In genomic region chrX:112738347-112739033, GRCh38 we compare ENCODE assay signal across 16 cellular contexts. TPM values are rescaled to one million over a fixed set of nuclear protein-coding genes. Genes with fewer than 3 reads are reported as not detected.
DNase-seq lines count a peak whose midpoint lies in the region; ATAC-seq and TF ChIP-seq lines count a peak whose summit lies in the region.
"Had no signal": no experiment of that assay in that cellular context is flagged by ENCODE, and none has a peak within 500 bp of the region (broad histone marks: within the 10 kb centered on the region; RNA-seq: fewer than 3 reads in every experiment).

No MANE protein-coding gene starts in this region.

- H3K4ac ChIP-seq in IMR-90 (ENCODE audit: low read depth, low read length), result no peak overlapping the region

- DNase-seq in stimulated activated CD4-positive, alpha-beta T cell treated with anti-CD3 and anti-CD28 coated beads, Interleukin-15, amount 100 ng/mL, for 24 hours, result peak; percentile 28
- no peak for DNase-seq in stimulated activated CD4-positive, alpha-beta T cell treated with anti-CD3 and anti-CD28 coated beads, Interleukin-4, amount 100 ng/mL, for 4 hours
- DNase-seq in IMR-90 (peak; percentile 41), RWPE1 (ENCODE audit: low spot score) (no peak)
- peak; percentile 2 to 50 for DNase-seq in stimulated activated naive CD8-positive, alpha-beta T cell treated with anti-CD3 and anti-CD28 coated beads, Interleukin-15, amount 100 ng/mL, for 72 hours
- no peak for DNase-seq in activated effector memory CD4-positive, alpha-beta T cell treated with anti-CD3 and anti-CD28 coated beads, Interleukin-2, amount 50 U/mL, for 16 hours
- DNase-seq: hypothalamus, lower lobe of right lung, NCI-H345, T-helper 9 cell had no signal

- CTCF ChIA-PET in IMR-90 (lab: Yijun Ruan, JAX) (no interaction called here), RWPE1 (lab: Yijun Ruan, JAX) (no interaction called here)

- POLR2A ChIA-PET in IMR-90 (lab: Charles Lee; ENCODE audit: unreplicated experiment) (no interaction called here), RWPE1 (lab: Yijun Ruan, JAX; ENCODE audit: low non-redundant PET) (no interaction called here)

- dilution Hi-C loops in IMR-90 (cut with HindIII; ENCODE audit: low sequenced_read_pairs, unreplicated experiment), result no loop called here

- ATAC-seq in HG02678 (IDR thresholded peaks at IDR 0.05; ENCODE audit: unreplicated experiment) (peak; percentile 83), IMR-90 (ENCODE audit: low read depth) (no peak), GM21447 (IDR thresholded peaks at IDR 0.05; ENCODE audit: unreplicated experiment) (no peak)
- peak; percentile 92 for ATAC-seq in stimulated activated naive CD8-positive, alpha-beta T cell treated with anti-CD3 and anti-CD28 coated beads, Interleukin-15, amount 100 ng/mL, for 72 hours
- ATAC-seq: HCT116, lower lobe of right lung had no signal

- no peak overlapping the region for H2AK9ac ChIP-seq in IMR-90 (replicated peaks; ENCODE audit: low read depth, low read length, poor library complexity)

- no peak overlapping the region for H3K18ac ChIP-seq in IMR-90 (ENCODE audit: low read depth, low read length)

- TF ChIP-seq CTCF in IMR-90 (conservative IDR thresholded peaks at IDR 0.05; ENCODE audit: low read depth, low read length), result no peak
- TF ChIP-seq CTCF in RWPE1 (conservative IDR thresholded peaks at IDR 0.05; ENCODE audit: low read depth), result no peak

- no TSS peak for BruUV-seq in IMR-90 (replicated peaks; lab: Mats Ljungman, UMichigan)

- H3K4me3 ChIP-seq in IMR-90 (ENCODE audit: insufficient read depth, low read depth, low read length), result no peak overlapping the region
- H3K4me3 ChIP-seq: breast epithelium, lower lobe of right lung, smooth muscle cell had no signal

- H4K8ac ChIP-seq in IMR-90 (ENCODE audit: low read depth in 2 of 2, low read length in 2 of 2), result no peak overlapping the region

- H3K27ac ChIP-seq in IMR-90 (ENCODE audit: insufficient read depth, low read length), result no peak overlapping the region
- H3K27ac ChIP-seq in RWPE1, result no peak overlapping the region
- H3K27ac ChIP-seq: breast epithelium, lower lobe of right lung had no signal

- H2BK120ac ChIP-seq in IMR-90 (ENCODE audit: low read depth, low read length), result no peak overlapping the region

- H3K56ac ChIP-seq in IMR-90 (ENCODE audit: extremely low read depth, insufficient read depth, low read length), result no peak overlapping the region

- no peaks in the 10 kb centered on the region for H3K36me3 ChIP-seq in IMR-90 (ENCODE audit: control insufficient read depth, insufficient read depth, low read length)
- H3K36me3 ChIP-seq: breast epithelium, lower lobe of right lung had no signal

- H2AK5ac ChIP-seq in IMR-90 (ENCODE audit: low read depth, low read length), result no peak overlapping the region

- H3K14ac ChIP-seq in IMR-90 (replicated peaks; ENCODE audit: low read depth, low read length), result no peak overlapping the region

- no peak overlapping the region for H3K4me3 Mint-ChIP-seq in stimulated activated naive CD8-positive, alpha-beta T cell treated with anti-CD3 and anti-CD28 coated beads, Interleukin-15, amount 100 ng/mL, for 72 hours

- H3K23ac ChIP-seq in IMR-90 (ENCODE audit: low read depth, low read length), result no peak overlapping the region

- H3K9me1 ChIP-seq in IMR-90 (ENCODE audit: insufficient read depth, low read length), result no peaks in the 10 kb centered on the region

- intact Hi-C loops in IMR-90 (cut with micrococcal nuclease), result loop anchor here (10.0 kb wide), 1 partner anchor 224 kb away; no protein-coding TSS in a partner anchor

- in situ Hi-C loops in IMR-90 (cut with MboI; ENCODE audit: low sequenced_read_pairs), result no loop called here

- H3K9me3 ChIP-seq in IMR-90 (ENCODE audit: control insufficient read depth, insufficient read depth, low read length), result no peaks in the 10 kb centered on the region
- H3K9me3 ChIP-seq: breast epithelium, lower lobe of right lung had no signal

- H4K20me1 ChIP-seq in IMR-90 (ENCODE audit: insufficient read depth, low read length), result no peaks in the 10 kb centered on the region

- no peak for TF ChIP-seq POLR2A in IMR-90 (IDR thresholded peaks at IDR 0.05; ENCODE audit: low read depth, low read length)

- H3K27me3 ChIP-seq in IMR-90 (ENCODE audit: control insufficient read depth, insufficient read depth, low read length), result peaks cover 8% of the 10 kb centered on the region

- 67% methylated on average over 2 of the region's 5 CpGs; no CpG with 5 or more reads in 1 of the 2 experiments for WGBS in IMR-90 (ENCODE audit: extremely low coverage in 2 of 2, insufficient read length in 1 of 2), 2 experiments

- H3K79me1 ChIP-seq in IMR-90 (ENCODE audit: low read depth in 1 of 2, low read length in 2 of 2), result no peaks in the 10 kb centered on the region

- no peaks in the 10 kb centered on the region for H3K4me1 ChIP-seq in IMR-90 (ENCODE audit: control insufficient read depth, insufficient read depth, low read length)
- H3K4me1 ChIP-seq: breast epithelium, lower lobe of right lung had no signal

- no peak overlapping the region for H4K5ac ChIP-seq in IMR-90 (ENCODE audit: low read depth, low read length)

- no peaks in the 10 kb centered on the region for H3K9me3 Mint-ChIP-seq in stimulated activated naive CD8-positive, alpha-beta T cell treated with anti-CD3 and anti-CD28 coated beads, Interleukin-15, amount 100 ng/mL, for 72 hours

- TF ChIP-seq RAD21 in IMR-90 (IDR thresholded peaks at IDR 0.05; ENCODE audit: low read length), result no peak

- no peak overlapping the region for H3K9ac ChIP-seq in IMR-90 (ENCODE audit: low read depth, low read length)

- peaks cover 14% of the 10 kb centered on the region for H3K27me3 Mint-ChIP-seq in stimulated activated naive CD8-positive, alpha-beta T cell treated with anti-CD3 and anti-CD28 coated beads, Interleukin-15, amount 100 ng/mL, for 72 hours

- H4K91ac ChIP-seq in IMR-90 (ENCODE audit: insufficient read depth, low read depth, low read length), result no peak overlapping the region

- H2AFZ ChIP-seq in IMR-90 (replicated peaks; ENCODE audit: low read length, poor library complexity), result no peak overlapping the region

- no peak overlapping the region for H3K4me2 ChIP-seq in IMR-90 (ENCODE audit: low read depth, low read length)
- H3K4me2 ChIP-seq: smooth muscle cell had no signal

- H3K27ac Mint-ChIP-seq in stimulated activated naive CD8-positive, alpha-beta T cell treated with anti-CD3 and anti-CD28 coated beads, Interleukin-15, amount 100 ng/mL, for 72 hours, result peak overlapping the region in 1 of 2 donors; percentile 55

- H2BK20ac ChIP-seq in IMR-90 (ENCODE audit: low read depth, low read length), result no peak overlapping the region

- H2BK5ac ChIP-seq in IMR-90 (ENCODE audit: low read depth, low read length, poor library complexity, severe bottlenecking), result no peak overlapping the region

- H2BK15ac ChIP-seq in IMR-90 (ENCODE audit: low read depth, low read length), result no peak overlapping the region

- H3K4me1 Mint-ChIP-seq in stimulated activated naive CD8-positive, alpha-beta T cell treated with anti-CD3 and anti-CD28 coated beads, Interleukin-15, amount 100 ng/mL, for 72 hours, result peaks cover 20% of the 10 kb centered on the region

TF ChIP-seq in IMR-90, 13 proteins besides CTCF, POLR2A, EP300 and RAD21:
- TF ChIP-seq MXI1 (IDR thresholded peaks at IDR 0.05; ENCODE audit: borderline replicate concordance, low read depth, low read length), result no peak
- TF ChIP-seq SMC3 (IDR thresholded peaks at IDR 0.05; ENCODE audit: low read depth, low read length), result no peak
- no peak for TF ChIP-seq MAZ (IDR thresholded peaks at IDR 0.05; ENCODE audit: borderline replicate concordance, low read depth, low read length)
- TF ChIP-seq RCOR1 (IDR thresholded peaks at IDR 0.05; ENCODE audit: insufficient replicate concordance, low read length), result no peak
- TF ChIP-seq RFX5 (IDR thresholded peaks at IDR 0.05; ENCODE audit: low read depth, low read length), result no peak
- TF ChIP-seq MAFK (IDR thresholded peaks at IDR 0.05; ENCODE audit: low read depth, low read length), result no peak
- TF ChIP-seq NFE2L2 (IDR thresholded peaks at IDR 0.05; ENCODE audit: low read depth, low read length), result no peak
- no peak for TF ChIP-seq CHD1 (IDR thresholded peaks at IDR 0.05; ENCODE audit: low read depth, low read length)
- no peak for TF ChIP-seq CEBPB (IDR thresholded peaks at IDR 0.05; ENCODE audit: low read depth, low read length)
- TF ChIP-seq BHLHE40 (IDR thresholded peaks at IDR 0.05; ENCODE audit: low read depth, low read length), result no peak
- TF ChIP-seq FOS (IDR thresholded peaks at IDR 0.05; ENCODE audit: low read depth, low read length), result no peak
- no peak for TF ChIP-seq USF2 (IDR thresholded peaks at IDR 0.05; ENCODE audit: low read depth, low read length)
- TF ChIP-seq, protein P1, sequence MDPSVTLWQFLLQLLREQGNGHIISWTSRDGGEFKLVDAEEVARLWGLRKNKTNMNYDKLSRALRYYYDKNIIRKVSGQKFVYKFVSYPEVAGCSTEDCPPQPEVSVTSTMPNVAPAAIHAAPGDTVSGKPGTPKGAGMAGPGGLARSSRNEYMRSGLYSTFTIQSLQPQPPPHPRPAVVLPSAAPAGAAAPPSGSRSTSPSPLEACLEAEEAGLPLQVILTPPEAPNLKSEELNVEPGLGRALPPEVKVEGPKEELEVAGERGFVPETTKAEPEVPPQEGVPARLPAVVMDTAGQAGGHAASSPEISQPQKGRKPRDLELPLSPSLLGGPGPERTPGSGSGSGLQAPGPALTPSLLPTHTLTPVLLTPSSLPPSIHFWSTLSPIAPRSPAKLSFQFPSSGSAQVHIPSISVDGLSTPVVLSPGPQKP (IDR thresholded peaks at IDR 0.05; ENCODE audit: borderline replicate concordance, low read depth, low read length), result no peak

RNA-seq across cellular contexts. Expression of gene LHFPL1, which starts 58.8 kb away (rescaled TPM):
- total RNA-seq in IMR-90 (2012; rRNA removed), result 0.83 and 1.1 TPM in 2 replicates
- polyA plus RNA-seq in IMR-90 (2012; rRNA removed), result 0.29 and 0.32 TPM in 2 replicates
- polyA plus RNA-seq in IMR-90 (2012; cell fraction: cytosol; rRNA removed), result 0.18 and 0.22 TPM in 2 replicates
- 0.11 and 0.17 TPM in 2 replicates for polyA plus RNA-seq in IMR-90 (2012; cell fraction: nucleus; rRNA removed; ENCODE audit: low replicate concordance)
- polyA plus RNA-seq: BJ had no signal

Comparison
In these comparisons a context has a peak if more than half of its experiments do, and no peak if none do; other contexts are left out.
1. DNase-seq: peak in stimulated activated CD4-positive, alpha-beta T cell treated with anti-CD3 and anti-CD28 coated beads, Interleukin-15, amount 100 ng/mL, for 24 hours (single experiment), IMR-90 (single experiment) and stimulated activated naive CD8-positive, alpha-beta T cell treated with anti-CD3 and anti-CD28 coated beads, Interleukin-15, amount 100 ng/mL, for 72 hours (2 of 2); none in stimulated activated CD4-positive, alpha-beta T cell treated with anti-CD3 and anti-CD28 coated beads, Interleukin-4, amount 100 ng/mL, for 4 hours (0 of 2), RWPE1 (single experiment) and activated effector memory CD4-positive, alpha-beta T cell treated with anti-CD3 and anti-CD28 coated beads, Interleukin-2, amount 50 U/mL, for 16 hours (single experiment).
2. ATAC-seq: peak in HG02678 (single experiment) and stimulated activated naive CD8-positive, alpha-beta T cell treated with anti-CD3 and anti-CD28 coated beads, Interleukin-15, amount 100 ng/mL, for 72 hours (single experiment); none in IMR-90 (single experiment) and GM21447 (single experiment).